In the genomic region with DNA sequence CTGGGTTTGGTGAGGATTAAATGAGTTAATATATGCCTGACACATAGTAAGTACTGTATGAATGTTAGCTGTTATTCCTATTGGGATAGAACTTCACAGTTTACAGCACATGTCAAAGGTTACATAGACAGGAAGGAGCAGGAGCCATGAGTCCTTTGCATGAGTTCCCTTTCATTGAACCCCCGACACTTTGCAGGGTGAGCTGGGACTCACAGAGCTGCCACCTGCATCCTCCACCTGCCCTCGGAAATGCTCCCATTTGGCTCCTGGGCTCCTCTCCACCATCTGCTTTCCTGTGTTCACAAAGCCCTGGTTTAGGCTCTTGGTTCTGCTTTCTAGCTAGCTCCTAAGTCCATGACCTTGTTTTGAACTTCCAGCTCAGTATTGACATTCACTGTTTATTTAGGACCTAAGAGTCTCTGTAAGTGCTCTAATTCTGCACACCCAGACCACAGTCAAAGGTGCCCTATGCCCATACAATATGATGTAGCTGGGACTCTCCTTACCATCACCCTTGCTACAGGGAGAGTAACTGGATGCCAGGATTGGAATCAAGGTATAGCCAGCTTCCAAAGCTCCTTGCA, we compare ENCODE assay signal across 21 cellular contexts.
DNase-seq lines count a peak whose midpoint lies in the region; ATAC-seq and TF ChIP-seq lines count a peak whose summit lies in the region.
"Had no signal": no experiment of that assay in that cellular context is flagged by ENCODE, and none has a peak within 500 bp of the region (broad histone marks: within the 10 kb centered on the region; RNA-seq: fewer than 3 reads in every experiment).

No MANE protein-coding gene starts in this region.

- peak; percentile 43 for DNase-seq in NCI-H748 (lab: John Stamatoyannopoulos, UW; ENCODE audit: unreplicated experiment)
- no peak for DNase-seq in NCI-H748 treated with DMSO at 0.1 percent for 48 hours (lab: John Stamatoyannopoulos, UW)
- peak; percentile 71 for DNase-seq in NCI-H510A (lab: John Stamatoyannopoulos, UW)
- DNase-seq in dermis microvascular lymphatic vessel endothelial cell (ENCODE audit: low read depth in 2 of 2) = peak; percentile 41 to 87
- DNase-seq in effector memory CD8-positive, alpha-beta T cell = no peak
- no peak for DNase-seq in NOMO-1 treated with dmso at 0.1 percent for 144 hours (lab: John Stamatoyannopoulos, UW; ENCODE audit: unreplicated experiment)
- DNase-seq in NK-92 treated with Interleukin-12 subunit alpha and Interleukin-12 subunit beta, amount 100 ng/mL, for 24 hours (lab: John Stamatoyannopoulos, UW) = no peak
- DNase-seq in activated CD8-positive, alpha-beta T cell treated with anti-CD3 and anti-CD28 coated beads for 36 hours = no peak
- DNase-seq: activated CD4-positive, alpha-beta T cell treated with anti-CD3 and anti-CD28 coated beads, Interleukin-2, amount 50 U/mL, for 48 hours; activated effector memory CD4-positive, alpha-beta T cell treated with Interleukin-2 at 50 U/mL for 16 hours; activated naive CD8-positive, alpha-beta T cell treated with anti-CD3 and anti-CD28 coated beads, Interleukin-2, amount 50 U/mL, for 24 hours; body of pancreas; naive thymus-derived CD4-positive, alpha-beta T cell; NCI-H1105 treated with DMSO at 0.1 percent for 48 hours; NCI-H446; stimulated activated CD4-positive, alpha-beta T cell treated with anti-CD3 and anti-CD28 coated beads, Interleukin-4, amount 100 ng/mL, for 1 hour; stimulated activated naive CD4-positive, alpha-beta T cell treated with Interleukin-2 at 50 U/mL for 16 hours; T-helper 9 cell; tibial artery had no signal

- no peak overlapping the region for H3K4me3 Mint-ChIP-seq in effector memory CD8-positive, alpha-beta T cell
- no peak overlapping the region for H3K4me3 Mint-ChIP-seq in activated CD8-positive, alpha-beta T cell treated with anti-CD3 and anti-CD28 coated beads for 36 hours
- H3K4me3 Mint-ChIP-seq: activated naive CD8-positive, alpha-beta T cell treated with anti-CD3 and anti-CD28 coated beads, Interleukin-2, amount 50 U/mL, for 24 hours; naive thymus-derived CD4-positive, alpha-beta T cell; WTC11 had no signal

- TF ChIP-seq CTCF in activated CD8-positive, alpha-beta T cell treated with anti-CD3 and anti-CD28 coated beads for 36 hours (IDR thresholded peaks at IDR 0.05) = no peak

- H3K36me3 Mint-ChIP-seq in effector memory CD8-positive, alpha-beta T cell (ENCODE audit: insufficient read depth) = no peaks in the 10 kb centered on the region
- no peaks in the 10 kb centered on the region for H3K36me3 Mint-ChIP-seq in activated CD8-positive, alpha-beta T cell treated with anti-CD3 and anti-CD28 coated beads for 36 hours (ENCODE audit: low read depth)
- H3K36me3 Mint-ChIP-seq: naive thymus-derived CD4-positive, alpha-beta T cell; WTC11 had no signal

- no peak for ATAC-seq in effector memory CD8-positive, alpha-beta T cell (replicated peaks)
- ATAC-seq in activated CD8-positive, alpha-beta T cell treated with anti-CD3 and anti-CD28 coated beads for 36 hours = no peak
- ATAC-seq: activated naive CD8-positive, alpha-beta T cell treated with anti-CD3 and anti-CD28 coated beads, Interleukin-2, amount 50 U/mL, for 24 hours; body of pancreas; naive thymus-derived CD4-positive, alpha-beta T cell; SK-N-SH treated with all-trans-retinoic acid at 6 μM for 48 hours; WTC11 had no signal

- CTCF ChIA-PET in activated CD8-positive, alpha-beta T cell treated with anti-CD3 and anti-CD28 coated beads for 36 hours (lab: Charles Lee) = interaction anchor here (0.9 kb wide), 1 partner anchor 9 kb away, joined by 4 read pairs; no protein-coding TSS in a partner anchor

- no peak overlapping the region for H3K27ac Mint-ChIP-seq in effector memory CD8-positive, alpha-beta T cell
- no peak overlapping the region for H3K27ac Mint-ChIP-seq in activated CD8-positive, alpha-beta T cell treated with anti-CD3 and anti-CD28 coated beads for 36 hours
- H3K27ac Mint-ChIP-seq: activated naive CD8-positive, alpha-beta T cell treated with anti-CD3 and anti-CD28 coated beads, Interleukin-2, amount 50 U/mL, for 24 hours; naive thymus-derived CD4-positive, alpha-beta T cell; WTC11 had no signal

- no peaks in the 10 kb centered on the region for H3K4me1 Mint-ChIP-seq in effector memory CD8-positive, alpha-beta T cell (ENCODE audit: low read depth in 2 of 2)
- no peaks in the 10 kb centered on the region for H3K4me1 Mint-ChIP-seq in activated CD8-positive, alpha-beta T cell treated with anti-CD3 and anti-CD28 coated beads for 36 hours (ENCODE audit: low read depth)
- H3K4me1 Mint-ChIP-seq: naive thymus-derived CD4-positive, alpha-beta T cell; WTC11 had no signal

- H3K27me3 Mint-ChIP-seq in effector memory CD8-positive, alpha-beta T cell = peaks cover 40 to 65% of the 10 kb centered on the region in 2 donors
- H3K27me3 Mint-ChIP-seq in activated CD8-positive, alpha-beta T cell treated with anti-CD3 and anti-CD28 coated beads for 36 hours = peaks cover 10% of the 10 kb centered on the region

- POLR2A ChIA-PET in activated CD8-positive, alpha-beta T cell treated with anti-CD3 and anti-CD28 coated beads for 36 hours (lab: Charles Lee) = no interaction called here

- no peaks in the 10 kb centered on the region for H3K9me3 Mint-ChIP-seq in effector memory CD8-positive, alpha-beta T cell
- H3K9me3 Mint-ChIP-seq in activated CD8-positive, alpha-beta T cell treated with anti-CD3 and anti-CD28 coated beads for 36 hours = no peaks in the 10 kb centered on the region
- H3K9me3 Mint-ChIP-seq: activated naive CD8-positive, alpha-beta T cell treated with anti-CD3 and anti-CD28 coated beads, Interleukin-2, amount 50 U/mL, for 24 hours; naive thymus-derived CD4-positive, alpha-beta T cell; WTC11 had no signal

- intact Hi-C loops in activated CD8-positive, alpha-beta T cell treated with anti-CD3 and anti-CD28 coated beads for 36 hours (cut with micrococcal nuclease) = no loop called here

Comparison
In these comparisons a context has a peak if more than half of its experiments do, and no peak if none do; other contexts are left out.
1. DNase-seq: peak in NCI-H748 (single experiment), NCI-H510A (single experiment) and dermis microvascular lymphatic vessel endothelial cell (2 of 2); none in NCI-H748 treated with DMSO at 0.1 percent for 48 hours (single experiment), effector memory CD8-positive, alpha-beta T cell (0 of 3), NOMO-1 treated with dmso at 0.1 percent for 144 hours (single experiment), NK-92 treated with Interleukin-12 subunit alpha and Interleukin-12 subunit beta, amount 100 ng/mL, for 24 hours (single experiment) and activated CD8-positive, alpha-beta T cell treated with anti-CD3 and anti-CD28 coated beads for 36 hours (single experiment).